ENCODE assay signal across 16 cellular contexts in genomic region chr4:105835177-105835576, GRCh38.
"Had no signal": no experiment of that assay in that cellular context is flagged by ENCODE, and none has a peak within 500 bp of the region (broad histone marks: within the 10 kb centered on the region; RNA-seq: fewer than 3 reads in every experiment).

No MANE protein-coding gene starts in this region.

- ATAC-seq: foreskin keratinocyte, gastroesophageal sphincter, heart left ventricle, left cardiac atrium, left lung, left ventricle myocardium superior, mucosa of descending colon had no signal

- H3K9me3 ChIP-seq: esophagus muscularis mucosa, gastroesophageal sphincter, heart left ventricle, lower lobe of right lung, mucosa of descending colon had no signal

- H3K36me3 ChIP-seq: heart left ventricle, lower lobe of right lung had no signal

- DNase-seq: dermis blood vessel endothelial cell; dorsolateral prefrontal cortex; effector CD4-positive, alpha-beta T cell; effector memory CD4-positive, alpha-beta T cell; foreskin keratinocyte; hippocampal formation; left cardiac atrium; left lung; left ventricle myocardium superior; lower lobe of right lung; mesenchymal stem cell; mucosa of descending colon had no signal

- H3K27ac ChIP-seq: coronary artery, dorsolateral prefrontal cortex, esophagus muscularis mucosa, foreskin keratinocyte, gastroesophageal sphincter, heart left ventricle, left lung, lower lobe of right lung had no signal

- H3K27me3 ChIP-seq: dorsolateral prefrontal cortex, esophagus muscularis mucosa, foreskin keratinocyte, gastroesophageal sphincter, heart left ventricle, left lung had no signal

- H3K4me1 ChIP-seq: esophagus muscularis mucosa, foreskin keratinocyte, gastroesophageal sphincter, heart left ventricle, left lung, lower lobe of right lung had no signal

- H3K4me3 ChIP-seq: coronary artery, dorsolateral prefrontal cortex, esophagus muscularis mucosa, gastroesophageal sphincter, heart left ventricle, left lung, lower lobe of right lung, mucosa of descending colon had no signal
